ENCODE assay signal across 16 cellular contexts in genomic region chr17:14760719-14761425, GRCh38.
DNase-seq lines count a peak whose midpoint lies in the region; ATAC-seq lines count a peak whose summit lies in the region.
"Had no signal": no experiment of that assay in that cellular context is flagged by ENCODE, and none has a peak within 500 bp of the region (broad histone marks: within the 10 kb centered on the region; RNA-seq: fewer than 3 reads in every experiment).

No MANE protein-coding gene starts in this region.

- H3K27me3 ChIP-seq in aorta (ENCODE audit: control insufficient read depth in 1 of 2, insufficient read depth in 2 of 2, low read length in 1 of 2) = no peaks in the 10 kb centered on the region
- H3K27me3 ChIP-seq: SJSA1 had no signal

- peak; percentile 52 for ATAC-seq in GM18508 (IDR thresholded peaks at IDR 0.05; ENCODE audit: insufficient read depth, unreplicated experiment)
- ATAC-seq in GM21825 (IDR thresholded peaks at IDR 0.05; ENCODE audit: unreplicated experiment) = peak; percentile 56
- ATAC-seq in aorta (ENCODE audit: low FRiP score) = no peak
- ATAC-seq in GM19455 (IDR thresholded peaks at IDR 0.05; ENCODE audit: unreplicated experiment) = no peak

- H3K36me3 ChIP-seq in mesodermal cell (ENCODE audit: control insufficient read depth, insufficient read depth, low read length) (no peaks in the 10 kb centered on the region), aorta (ENCODE audit: control insufficient read depth in 1 of 2, insufficient read depth in 2 of 2, low read length in 1 of 2) (no peaks in the 10 kb centered on the region)
- H3K36me3 ChIP-seq: prostate gland, SJSA1 had no signal

- H3K4me3 ChIP-seq in mesodermal cell (ENCODE audit: extremely low read depth, insufficient read depth, low read length, poor library complexity, severe bottlenecking) (no peak overlapping the region), aorta (ENCODE audit: low read length in 2 of 2) (no peak overlapping the region)
- H3K4me3 ChIP-seq: prostate gland, SJSA1 had no signal

- WGBS in mesodermal cell (ENCODE audit: insufficient coverage in 2 of 2), 2 experiments = 84 to 88% methylated on average over 4 to 5 of the region's 5 CpGs
- WGBS in aorta, 2 donors = 63 to 67% methylated on average over 5 of the region's 5 CpGs

- H3K27ac ChIP-seq in mesodermal cell (ENCODE audit: low read depth, low read length, severe bottlenecking) (peak overlapping the region; percentile 24), aorta (ENCODE audit: low read depth in 1 of 2, low read length in 2 of 2) (no peak overlapping the region)
- H3K27ac ChIP-seq: prostate gland, SJSA1 had no signal

- intact Hi-C loops in aorta (cut with DNase I) = no loop called here

- H3K9me3 ChIP-seq in mesodermal cell (ENCODE audit: control insufficient read depth, low read length) (no peaks in the 10 kb centered on the region), aorta (ENCODE audit: control insufficient read depth, low read length) (no peaks in the 10 kb centered on the region)
- H3K9me3 ChIP-seq: prostate gland, SJSA1 had no signal

- DNase-seq in HK-2 (ENCODE audit: unreplicated experiment) (peak; percentile 22), aorta (no peak), T-helper 1 cell (no peak), CD1c-positive myeloid dendritic cell (ENCODE audit: extremely low spot score) (no peak)
- DNase-seq: cerebellar nuclear complex; GOT3; mesendoderm; NCI-H2029; stimulated activated CD4-positive, alpha-beta T cell treated with anti-CD3 and anti-CD28 coated beads, Interleukin-2, amount 100 ng/mL, for 48 hours; stimulated activated naive CD4-positive, alpha-beta T cell had no signal

- H3K4me1 ChIP-seq in mesodermal cell (ENCODE audit: control insufficient read depth, insufficient read depth, low read length, poor library complexity, severe bottlenecking) (no peaks in the 10 kb centered on the region), aorta (ENCODE audit: control insufficient read depth in 1 of 2, insufficient read depth in 2 of 2, low read length in 2 of 2) (no peaks in the 10 kb centered on the region)
- H3K4me1 ChIP-seq: prostate gland, SJSA1 had no signal

Comparison
In these comparisons a context has a peak if more than half of its experiments do, and no peak if none do; other contexts are left out.
1. ATAC-seq: peak in GM18508 (single experiment) and GM21825 (single experiment); none in aorta (single experiment) and GM19455 (single experiment).